Comparison of ENCODE assay signal across 27 cellular contexts in genomic region chr6:143506199-143506598, GRCh38. TPM values are rescaled to one million over a fixed set of nuclear protein-coding genes. Genes with fewer than 3 reads are reported as not detected.
DNase-seq lines count a peak whose midpoint lies in the region; ATAC-seq, FAIRE-seq and TF ChIP-seq lines count a peak whose summit lies in the region.
"Had no signal": no experiment of that assay in that cellular context is flagged by ENCODE, and none has a peak within 500 bp of the region (broad histone marks: within the 10 kb centered on the region; RNA-seq: fewer than 3 reads in every experiment).

No MANE protein-coding gene starts in this region.

- WGBS in K562 (ENCODE audit: insufficient coverage, low coverage, missing lambda C conversion rate): 97% methylated on average over 5 of the region's 6 CpGs

- intact Hi-C loops in K562 (cut with micrococcal nuclease): no loop called here
- intact Hi-C loops in sciatic nerve (cut with DNase I): no loop called here

- H3K27me3 ChIP-seq in K562 (ENCODE audit: control insufficient read depth in 2 of 2, insufficient read depth in 2 of 2, low read length in 2 of 2) (no peaks in the 10 kb centered on the region), right atrium auricular region (no peaks in the 10 kb centered on the region)
- H3K27me3 ChIP-seq: BE2C had no signal

- no peak for DNase-seq in activated naive CD4-positive, alpha-beta T cell treated with anti-CD3 and anti-CD28 coated beads, Interleukin-2, amount 50 U/mL, for 72 hours (ENCODE audit: low spot score in 2 of 2)
- no peak for DNase-seq in activated naive CD4-positive, alpha-beta T cell (lab: John Stamatoyannopoulos, UW)
- DNase-seq in K562 (ENCODE audit: extremely low read depth in 1 of 4, low spot score in 3 of 4) (no peak), right atrium auricular region (ENCODE audit: low spot score) (no peak), sciatic nerve (ENCODE audit: low spot score) (no peak)
- no peak for DNase-seq in stimulated activated naive B cell treated with anti-CD40 and anti-IgM and Interleukin-4, amounts not matched to agents 10 μg/mL and 1 μg/mL and 100 μg/mL, for 72 hours
- DNase-seq: 8988T; ACHN; BE2C; C1 segment of cervical spinal cord; CD4-positive, alpha-beta memory T cell; CD8-positive, alpha-beta memory T cell; COR-L47; DMS 273 treated with DMSO at 0.1 percent for 48 hours; DMS153; DMS53; DMS79; DND-41; EL; GDM1 had no signal

- TF ChIP-seq EP300 in K562 (IDR thresholded peaks at IDR 0.05; ENCODE audit: low read length): no peak

- H3K4me1 ChIP-seq in K562 (replicated peaks in 1 of 2; ENCODE audit: control insufficient read depth in 2 of 2, insufficient read depth in 2 of 2, low read length in 2 of 2): peaks cover 2 to 6% of the 10 kb centered on the region in 2 experiments; a peak in 3 of 5 replicates
- peaks cover 0 to 14% of the 10 kb centered on the region in 2 donors for H3K4me1 ChIP-seq in right atrium auricular region
- H3K4me1 ChIP-seq: BE2C had no signal

- H3K36me3 ChIP-seq in K562 (ENCODE audit: control insufficient read depth, insufficient read depth, low read length) (peaks cover 85% of the 10 kb centered on the region), right atrium auricular region (peaks cover 34% of the 10 kb centered on the region)
- H3K36me3 ChIP-seq: BLaER1 had no signal

- in situ Hi-C loops in K562 (cut with MboI): no loop called here

- no peak for TF ChIP-seq RAD21 in K562 (CRISPR knock-in tag; conservative IDR thresholded peaks at IDR 0.05 in 1 of 2, IDR thresholded peaks at IDR 0.05 in 1 of 2)

- H3K4me1 Mint-ChIP-seq in stimulated activated naive B cell treated with anti-CD40 and anti-IgM and Interleukin-4, amounts not matched to agents 10 μg/mL and 1 μg/mL and 100 μg/mL, for 72 hours: peaks cover 10 to 18% of the 10 kb centered on the region in 2 donors

- BruUV-seq in K562 (replicated peaks; lab: Mats Ljungman, UMichigan): no TSS peak

- no peak overlapping the region for H2AFZ ChIP-seq in K562 (ENCODE audit: low read depth, low read length)

- H3K27ac Mint-ChIP-seq in activated naive CD4-positive, alpha-beta T cell treated with anti-CD3 and anti-CD28 coated beads, Interleukin-2, amount 50 U/mL, for 72 hours: peak overlapping the region; percentile 24 to 27
- H3K27ac Mint-ChIP-seq in stimulated activated naive B cell treated with anti-CD40 and anti-IgM and Interleukin-4, amounts not matched to agents 10 μg/mL and 1 μg/mL and 100 μg/mL, for 72 hours: peak overlapping the region; percentile 14

- H3K4me2 ChIP-seq in K562 (ENCODE audit: insufficient read depth, low read length): no peak overlapping the region
- H3K4me2 ChIP-seq: BLaER1 had no signal

- H3K27ac ChIP-seq in K562 (ENCODE audit: extremely low read depth, low read depth, low read length): no peak overlapping the region
- H3K27ac ChIP-seq in right atrium auricular region: no peak overlapping the region
- H3K27ac ChIP-seq: BLaER1 had no signal

- no peak overlapping the region for H3K4me3 ChIP-seq in K562
- no peak overlapping the region for H3K4me3 ChIP-seq in right atrium auricular region
- H3K4me3 ChIP-seq: BLaER1, GM12878 had no signal

- POLR2A ChIA-PET in K562 (lab: Yijun Ruan, JAX): interaction anchor here (0.6 to 1.4 kb wide), 3 partner anchors 9 to 111 kb away, joined by 3 to 5 read pairs (median 3); no protein-coding TSS in a partner anchor

- no peaks in the 10 kb centered on the region for H3K9me3 Mint-ChIP-seq in activated naive CD4-positive, alpha-beta T cell treated with anti-CD3 and anti-CD28 coated beads, Interleukin-2, amount 50 U/mL, for 72 hours
- no peaks in the 10 kb centered on the region for H3K9me3 Mint-ChIP-seq in stimulated activated naive B cell treated with anti-CD40 and anti-IgM and Interleukin-4, amounts not matched to agents 10 μg/mL and 1 μg/mL and 100 μg/mL, for 72 hours
- H3K9me3 Mint-ChIP-seq: CD14-positive monocyte; CD4-positive, alpha-beta memory T cell; CD4-positive, CD25-positive, alpha-beta regulatory T cell; CD8-positive, alpha-beta memory T cell had no signal

- H3K9ac ChIP-seq in K562 (ENCODE audit: insufficient read depth in 1 of 2, low read depth in 2 of 2, low read length in 2 of 2): no peak overlapping the region
- H3K9ac ChIP-seq: BLaER1 had no signal

- 0 out of 2 replicates have a peak, but pooled peaks cover 3% of the 10 kb centered on the region for H4K20me1 ChIP-seq in K562 (replicated peaks; ENCODE audit: control insufficient read depth, insufficient read depth, low read length)
- H4K20me1 ChIP-seq: BLaER1 had no signal

- peaks cover 41% of the 10 kb centered on the region for H3K79me2 ChIP-seq in K562 (ENCODE audit: control insufficient read depth, insufficient read depth, low read length)

- H3K9me3 ChIP-seq in K562 (replicated peaks; ENCODE audit: control insufficient read depth, insufficient read depth, low read depth, low read length) (no peaks in the 10 kb centered on the region), right atrium auricular region (no peaks in the 10 kb centered on the region)
- H3K9me3 ChIP-seq: BE2C had no signal

- CTCF ChIA-PET in K562 (lab: Yijun Ruan, JAX; ENCODE audit: low intra/inter-chr PET ratio): no interaction called here

- no peaks in the 10 kb centered on the region for H3K27me3 Mint-ChIP-seq in stimulated activated naive B cell treated with anti-CD40 and anti-IgM and Interleukin-4, amounts not matched to agents 10 μg/mL and 1 μg/mL and 100 μg/mL, for 72 hours
- H3K27me3 Mint-ChIP-seq: CD4-positive, alpha-beta memory T cell; CD4-positive, CD25-positive, alpha-beta regulatory T cell; CD8-positive, alpha-beta memory T cell had no signal

- TF ChIP-seq CTCF in K562 (IDR thresholded peaks at IDR 0.05 in 2 of 3, conservative IDR thresholded peaks at IDR 0.05 in 1 of 3; ENCODE audit: insufficient read depth in 2 of 3, low read depth in 1 of 3, low read length in 3 of 3) (no peak), right atrium auricular region (IDR thresholded peaks at IDR 0.05) (no peak)

- ATAC-seq in activated naive CD4-positive, alpha-beta T cell treated with anti-CD3 and anti-CD28 coated beads, Interleukin-2, amount 50 U/mL, for 72 hours: no peak
- ATAC-seq in K562: no peak
- ATAC-seq in stimulated activated naive B cell treated with anti-CD40 and anti-IgM and Interleukin-4, amounts not matched to agents 10 μg/mL and 1 μg/mL and 100 μg/mL, for 72 hours (replicated peaks): no peak
- ATAC-seq in sciatic nerve: no peak

- H3K36me3 Mint-ChIP-seq in activated naive CD4-positive, alpha-beta T cell treated with anti-CD3 and anti-CD28 coated beads, Interleukin-2, amount 50 U/mL, for 72 hours: peaks cover 10% of the 10 kb centered on the region in 2 donors
- H3K36me3 Mint-ChIP-seq in stimulated activated naive B cell treated with anti-CD40 and anti-IgM and Interleukin-4, amounts not matched to agents 10 μg/mL and 1 μg/mL and 100 μg/mL, for 72 hours: peaks cover 25 to 31% of the 10 kb centered on the region in 2 donors

- FAIRE-seq in K562 (lab: Jason Lieb, UNC): no peak
- FAIRE-seq: A204.1, GM12878, GM12892, GM18507 had no signal

- TF ChIP-seq POLR2A in K562 (conservative IDR thresholded peaks at IDR 0.05): no peak

- no peaks in the 10 kb centered on the region for H3K9me1 ChIP-seq in K562 (ENCODE audit: control insufficient read depth, insufficient read depth, low read length)

- H3K4me3 Mint-ChIP-seq in stimulated activated naive B cell treated with anti-CD40 and anti-IgM and Interleukin-4, amounts not matched to agents 10 μg/mL and 1 μg/mL and 100 μg/mL, for 72 hours: no peak overlapping the region
- H3K4me3 Mint-ChIP-seq: CD14-positive monocyte; CD4-positive, alpha-beta memory T cell; CD4-positive, CD25-positive, alpha-beta regulatory T cell; CD8-positive, alpha-beta memory T cell had no signal

RNA-seq across cellular contexts. Expression of gene FUCA2, which starts 5.3 kb away (rescaled TPM):
- total RNA-seq in activated naive CD4-positive, alpha-beta T cell treated with anti-CD3 and anti-CD28 coated beads, Interleukin-2, amount 50 U/mL, for 72 hours: 10 to 100 TPM; 12.1 to 17.6 TPM
- total RNA-seq in K562 (2011; cell fraction: chromatin; rRNA removed; ENCODE audit: low replicate concordance): 49.7 and 76.8 TPM in 2 replicates
- total RNA-seq in K562 (2011; cell fraction: nucleolus; rRNA removed): 61.7 and 62.4 TPM in 2 replicates
- total RNA-seq in K562 (2011; cell fraction: nucleoplasm; rRNA removed): 96.9 and 141 TPM in 2 replicates
- total RNA-seq in K562 (2014; rRNA removed) (59.2 and 71.2 TPM in 2 replicates), K562 (2014; rRNA removed; fragmentation: Illumina TruSeq; extraction: Trizol) (79.3 and 82.9 TPM in 2 replicates), K562 (2015; rRNA removed; fragmentation: Illumina TruSeq; extraction: Trizol) (78.2 and 82.5 TPM in 2 replicates), K562 (2021) (112 and 117 TPM in 2 replicates), right atrium auricular region (10 to 100 TPM; 17.3 to 27.3 TPM), sciatic nerve (41.4 TPM)
- polyA plus RNA-seq in K562 (2011; rRNA removed) (58.7 and 80.9 TPM in 2 replicates), K562 (2014; fragmentation: Illumina TruSeq; extraction: Trizol) (67.7 and 79.3 TPM in 2 replicates), K562 (2014; fragmentation: Nextera tagmentation; extraction: Ambion mirVana) (10 to 100 TPM; 20.6 to 23.9 TPM), K562 (2014; rRNA removed) (66.8 and 72.6 TPM in 2 replicates)
- polyA plus RNA-seq in K562 (2011; cell fraction: cytosol; rRNA removed): 28.0 and 39.1 TPM in 2 replicates
- polyA plus RNA-seq in K562 (2011; cell fraction: nucleus; rRNA removed): 30.3 and 35.2 TPM in 2 replicates
- 69.9 and 86.6 TPM in 2 replicates for polyA plus RNA-seq in K562 (2012)
- polyA minus RNA-seq in K562 (2011; rRNA and poly(A)+ RNA removed): 43.7 and 55.0 TPM in 2 replicates
- 26.0 and 28.3 TPM in 2 replicates for polyA minus RNA-seq in K562 (2011; cell fraction: cytosol; rRNA and poly(A)+ RNA removed)
- polyA minus RNA-seq in K562 (2011; cell fraction: nucleus; rRNA and poly(A)+ RNA removed): 9.2 and 14.8 TPM in 2 replicates

RNA-seq across cellular contexts. Expression of gene PEX3, which starts 55.6 kb away (rescaled TPM):
- 10 to 100 TPM in 1 of 2 donors, 1 to 10 TPM in 1; 8.3 to 50.0 TPM for total RNA-seq in activated naive CD4-positive, alpha-beta T cell treated with anti-CD3 and anti-CD28 coated beads, Interleukin-2, amount 50 U/mL, for 72 hours
- 17.1 and 21.7 TPM in 2 replicates for total RNA-seq in K562 (2011; cell fraction: chromatin; rRNA removed; ENCODE audit: low replicate concordance)
- total RNA-seq in K562 (2011; cell fraction: nucleolus; rRNA removed): 14.7 and 18.2 TPM in 2 replicates
- total RNA-seq in K562 (2011; cell fraction: nucleoplasm; rRNA removed): 14.9 and 22.7 TPM in 2 replicates
- total RNA-seq in K562 (2014; rRNA removed): 17.2 and 22.8 TPM in 2 replicates
- total RNA-seq in K562 (2014; rRNA removed; fragmentation: Illumina TruSeq; extraction: Trizol): 30.8 and 32.7 TPM in 2 replicates
- 32.7 and 36.7 TPM in 2 replicates for total RNA-seq in K562 (2015; rRNA removed; fragmentation: Illumina TruSeq; extraction: Trizol)
- total RNA-seq in K562 (2021): 18.0 and 21.8 TPM in 2 replicates
- polyA plus RNA-seq in K562 (2011; rRNA removed): 39.2 and 55.7 TPM in 2 replicates
- polyA plus RNA-seq in K562 (2011; cell fraction: cytosol; rRNA removed): 12.2 and 12.8 TPM in 2 replicates
- polyA plus RNA-seq in K562 (2011; cell fraction: nucleus; rRNA removed): 19.7 and 24.5 TPM in 2 replicates
- 16.2 and 21.4 TPM in 2 replicates for polyA plus RNA-seq in K562 (2012)
- polyA plus RNA-seq in K562 (2014; fragmentation: Illumina TruSeq; extraction: Trizol): 20.8 and 26.5 TPM in 2 replicates
- 10 to 100 TPM; 62.8 to 69.6 TPM for polyA plus RNA-seq in K562 (2014; fragmentation: Nextera tagmentation; extraction: Ambion mirVana)
- 17.1 and 17.3 TPM in 2 replicates for polyA plus RNA-seq in K562 (2014; rRNA removed)
- polyA minus RNA-seq in K562 (2011; rRNA and poly(A)+ RNA removed): 23.8 and 30.9 TPM in 2 replicates
- polyA minus RNA-seq in K562 (2011; cell fraction: cytosol; rRNA and poly(A)+ RNA removed): 14.9 and 20.1 TPM in 2 replicates
- 27.7 and 38.4 TPM in 2 replicates for polyA minus RNA-seq in K562 (2011; cell fraction: nucleus; rRNA and poly(A)+ RNA removed)
- 10 to 100 TPM in 1 of 2 donors, 1 to 10 TPM in 1; 8.4 to 14.9 TPM for total RNA-seq in right atrium auricular region
- total RNA-seq in sciatic nerve: 27.1 TPM

RNA-seq across cellular contexts. Expression of gene ADAT2, which starts 55.7 kb away (rescaled TPM):
- 10 to 100 TPM; 19.7 to 30.8 TPM for total RNA-seq in activated naive CD4-positive, alpha-beta T cell treated with anti-CD3 and anti-CD28 coated beads, Interleukin-2, amount 50 U/mL, for 72 hours
- total RNA-seq in K562 (2011; cell fraction: chromatin; rRNA removed; ENCODE audit: low replicate concordance): 32.1 and 107 TPM in 2 replicates
- total RNA-seq in K562 (2011; cell fraction: nucleolus; rRNA removed): 16.2 and 27.9 TPM in 2 replicates
- 52.9 and 88.3 TPM in 2 replicates for total RNA-seq in K562 (2011; cell fraction: nucleoplasm; rRNA removed)
- 21.4 and 22.6 TPM in 2 replicates for total RNA-seq in K562 (2014; rRNA removed)
- 35.7 and 41.0 TPM in 2 replicates for total RNA-seq in K562 (2014; rRNA removed; fragmentation: Illumina TruSeq; extraction: Trizol)
- total RNA-seq in K562 (2015; rRNA removed; fragmentation: Illumina TruSeq; extraction: Trizol): 29.0 and 32.7 TPM in 2 replicates
- total RNA-seq in K562 (2021): 25.9 and 28.4 TPM in 2 replicates
- polyA plus RNA-seq in K562 (2011; rRNA removed): 48.4 and 60.6 TPM in 2 replicates
- polyA plus RNA-seq in K562 (2011; cell fraction: cytosol; rRNA removed): 8.6 and 19.2 TPM in 2 replicates
- 74.1 and 78.0 TPM in 2 replicates for polyA plus RNA-seq in K562 (2011; cell fraction: nucleus; rRNA removed)
- polyA plus RNA-seq in K562 (2012): 19.4 and 22.7 TPM in 2 replicates
- polyA plus RNA-seq in K562 (2014; fragmentation: Illumina TruSeq; extraction: Trizol): 29.7 and 31.7 TPM in 2 replicates
- 10 to 100 TPM; 13.0 to 18.5 TPM for polyA plus RNA-seq in K562 (2014; fragmentation: Nextera tagmentation; extraction: Ambion mirVana)
- polyA plus RNA-seq in K562 (2014; rRNA removed): 46.7 and 62.5 TPM in 2 replicates
- 34.7 and 36.7 TPM in 2 replicates for polyA minus RNA-seq in K562 (2011; rRNA and poly(A)+ RNA removed)
- polyA minus RNA-seq in K562 (2011; cell fraction: cytosol; rRNA and poly(A)+ RNA removed): 12.5 and 17.0 TPM in 2 replicates
- 39.2 and 45.5 TPM in 2 replicates for polyA minus RNA-seq in K562 (2011; cell fraction: nucleus; rRNA and poly(A)+ RNA removed)
- total RNA-seq in right atrium auricular region: 1 to 10 TPM; 1.0 to 2.2 TPM
- 9.7 TPM for total RNA-seq in sciatic nerve
